9 cellular contexts compared by ENCODE assay signal in the genomic region with DNA sequence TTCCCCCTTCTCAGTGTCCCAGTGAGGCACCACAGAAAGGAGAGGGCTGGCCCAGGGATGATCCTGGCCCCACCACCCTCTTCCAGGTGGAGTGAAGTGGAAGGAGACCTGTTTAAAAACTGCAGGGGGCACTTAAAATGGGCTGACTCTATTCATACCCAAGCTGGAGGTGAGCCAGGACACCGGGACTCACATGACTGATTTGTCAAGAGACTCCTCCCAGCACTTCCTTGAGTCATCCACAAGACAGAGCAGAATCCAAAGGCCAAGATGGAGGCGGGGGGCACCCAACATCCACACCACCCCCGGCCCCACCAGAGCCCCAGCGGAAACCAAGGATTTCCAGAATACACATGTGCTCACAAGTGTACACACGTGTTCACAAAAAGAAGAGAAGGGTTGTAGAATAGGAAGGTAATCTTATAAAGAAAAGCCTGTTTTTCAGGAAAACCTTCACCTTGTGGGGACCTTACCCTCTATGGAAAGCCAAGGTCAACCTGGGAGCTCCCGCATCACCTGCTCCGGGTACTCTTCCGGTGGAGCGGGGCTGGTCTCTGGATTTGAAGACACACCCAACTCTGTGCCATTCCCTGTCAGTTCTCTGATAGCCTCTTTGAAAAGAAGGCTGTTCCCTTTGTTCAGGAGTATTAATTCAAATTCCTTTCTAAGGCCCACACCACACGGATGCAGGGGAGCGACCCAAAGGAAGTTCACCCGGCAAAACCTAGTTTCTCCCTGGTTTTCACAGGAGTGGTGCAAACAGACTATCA. TPM values are rescaled to one million over a fixed set of nuclear protein-coding genes. Genes with fewer than 3 reads are reported as not detected.
DNase-seq lines count a peak whose midpoint lies in the region; ATAC-seq, FAIRE-seq and TF ChIP-seq lines count a peak whose summit lies in the region.
"Had no signal": no experiment of that assay in that cellular context is flagged by ENCODE, and none has a peak within 500 bp of the region (broad histone marks: within the 10 kb centered on the region; RNA-seq: fewer than 3 reads in every experiment).

No MANE protein-coding gene starts in this region.

- WGBS in A549 (ENCODE audit: missing lambda C conversion rate), result 75% methylated on average over 12 of the region's 12 CpGs

- no peak overlapping the region for H3K27ac Mint-ChIP-seq in activated naive CD4-positive, alpha-beta T cell treated with anti-CD3 and anti-CD28 coated beads, Interleukin-2, amount 10 ng/mL, durations not matched to agents 7 days and 5 days

- ATAC-seq in A549 (peak; percentile 34 to 54; a peak in 5 of 6 replicates), HG02938 (IDR thresholded peaks at IDR 0.05; ENCODE audit: unreplicated experiment) (no peak)

- POLR2A ChIA-PET in A549 (lab: Yijun Ruan, JAX), result interaction anchor here (1.3 kb wide), 1 partner anchor 11 kb away, joined by 10 read pairs; a partner anchor contains a TSS

- in situ Hi-C loops in astrocyte of the spinal cord (cut with HindIII; ENCODE audit: low sequenced_read_pairs), result no loop called here
- in situ Hi-C loops in GM13976 (cut with MboI; ENCODE audit: low sequenced_read_pairs, unreplicated experiment), result no loop called here

- H3K27me3 ChIP-seq in layer of hippocampus (ENCODE audit: control insufficient read depth, insufficient read depth, low read length), result no peaks in the 10 kb centered on the region

- H3K4me2 ChIP-seq in A549, result peak overlapping the region; percentile 49

- H3K27ac ChIP-seq in A549, result peak overlapping the region; percentile 30 to 67; a peak in 5 of 6 replicates
- peak overlapping the region; percentile 30 for H3K27ac ChIP-seq in layer of hippocampus (ENCODE audit: low read depth, low read length)

- no peak for TF ChIP-seq RAD21 in A549 (conservative IDR thresholded peaks at IDR 0.05 in 1 of 2, IDR thresholded peaks at IDR 0.05 in 1 of 2)

- TF ChIP-seq POLR2A in A549 (IDR thresholded peaks at IDR 0.05; ENCODE audit: low read length), result no peak

- H3K27me3 Mint-ChIP-seq in activated naive CD4-positive, alpha-beta T cell treated with anti-CD3 and anti-CD28 coated beads, Interleukin-2, amount 10 ng/mL, durations not matched to agents 7 days and 5 days, result peaks cover 86% of the 10 kb centered on the region

- H3K4me1 Mint-ChIP-seq in activated naive CD4-positive, alpha-beta T cell treated with anti-CD3 and anti-CD28 coated beads, Interleukin-2, amount 10 ng/mL, durations not matched to agents 7 days and 5 days, result no peaks in the 10 kb centered on the region

- H3K4me3 ChIP-seq in A549 (no peak overlapping the region), astrocyte of the spinal cord (ENCODE audit: low read depth, low read length) (no peak overlapping the region)

- TF ChIP-seq CTCF in A549 (IDR thresholded peaks at IDR 0.05), result no peak
- TF ChIP-seq CTCF in astrocyte of the spinal cord (IDR thresholded peaks at IDR 0.05; ENCODE audit: low read depth, low read length), result no peak
- TF ChIP-seq CTCF in GM13976 (IDR thresholded peaks at IDR 0.05; ENCODE audit: borderline replicate concordance, control extremely low read depth, extremely low read depth, insufficient read depth, missing control alignments), result no peak

- no peaks in the 10 kb centered on the region for H3K9me3 Mint-ChIP-seq in activated naive CD4-positive, alpha-beta T cell treated with anti-CD3 and anti-CD28 coated beads, Interleukin-2, amount 10 ng/mL, durations not matched to agents 7 days and 5 days

- H3K4me3 Mint-ChIP-seq in activated naive CD4-positive, alpha-beta T cell treated with anti-CD3 and anti-CD28 coated beads, Interleukin-2, amount 10 ng/mL, durations not matched to agents 7 days and 5 days, result no peak overlapping the region

- FAIRE-seq in A549 (lab: Jason Lieb, UNC), result no peak
- no peak for FAIRE-seq in urothelium cell line (lab: Jason Lieb, UNC)

- CTCF ChIA-PET in A549 (lab: Yijun Ruan, JAX), result interaction anchor here (0.6 to 2.6 kb wide), 4 partner anchors 102 to 1448 kb away, joined by 3 to 12 read pairs (median 4); no protein-coding TSS in a partner anchor
- CTCF ChIA-PET in activated naive CD4-positive, alpha-beta T cell treated with anti-CD3 and anti-CD28 coated beads, Interleukin-2, amount 10 ng/mL, durations not matched to agents 7 days and 5 days (lab: Charles Lee), result no interaction called here

- no peaks in the 10 kb centered on the region for H3K9me3 ChIP-seq in A549

- no peak for TF ChIP-seq EP300 in A549 (IDR thresholded peaks at IDR 0.05)

- H3K4me1 ChIP-seq in A549, result peaks cover 69% of the 10 kb centered on the region

- no peaks in the 10 kb centered on the region for H3K36me3 Mint-ChIP-seq in activated naive CD4-positive, alpha-beta T cell treated with anti-CD3 and anti-CD28 coated beads, Interleukin-2, amount 10 ng/mL, durations not matched to agents 7 days and 5 days

- peak; percentile 53 to 60 for DNase-seq in A549 (ENCODE audit: low read depth in 1 of 2, low spot score in 1 of 2)
- DNase-seq in LHCN-M2 (ENCODE audit: low read depth), result peak; percentile 65
- peak; percentile 76 for DNase-seq in astrocyte of the spinal cord (ENCODE audit: low read depth, low spot score)
- DNase-seq in urothelium cell line (ENCODE audit: low spot score), result peak; percentile 20
- no peak for DNase-seq in GM13976 (ENCODE audit: low spot score)
- DNase-seq in activated naive CD4-positive, alpha-beta T cell treated with anti-CD3 and anti-CD28 coated beads, Interleukin-2, amount 10 ng/mL, durations not matched to agents 7 days and 5 days, result no peak
- DNase-seq: DND-41 had no signal

TF ChIP-seq in A549, 52 proteins besides CTCF, POLR2A, EP300 and RAD21:
- no peak for TF ChIP-seq EHF (CRISPR knock-in tag; IDR thresholded peaks at IDR 0.05)
- TF ChIP-seq, protein P1, sequence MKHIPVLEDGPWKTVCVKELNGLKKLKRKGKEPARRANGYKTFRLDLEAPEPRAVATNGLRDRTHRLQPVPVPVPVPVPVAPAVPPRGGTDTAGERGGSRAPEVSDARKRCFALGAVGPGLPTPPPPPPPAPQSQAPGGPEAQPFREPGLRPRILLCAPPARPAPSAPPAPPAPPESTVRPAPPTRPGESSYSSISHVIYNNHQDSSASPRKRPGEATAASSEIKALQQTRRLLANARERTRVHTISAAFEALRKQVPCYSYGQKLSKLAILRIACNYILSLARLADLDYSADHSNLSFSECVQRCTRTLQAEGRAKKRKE (CRISPR knock-in tag; IDR thresholded peaks at IDR 0.05; ENCODE audit: low read depth), result no peak
- no peak for TF ChIP-seq FOSL2 (IDR thresholded peaks at IDR 0.05)
- 0 out of 2 replicates have a peak, but pooled peaks have one; percentile 11 for TF ChIP-seq FOSL2 (CRISPR knock-in tag; IDR thresholded peaks at IDR 0.05)

RNA-seq across cellular contexts. Expression of a gene that starts 10.9 kb away (rescaled TPM):
- polyA plus RNA-seq in A549 (2011; rRNA removed) (77.2 and 78.9 TPM in 2 replicates), A549 (2017; fragmentation: RNase III; extraction: RNeasy Plus Mini Kit Qiagen cat#74134 plus additional on column Dnase treatment) (74.9 to 82.4 TPM (median 77.0 TPM) in 3 replicates)
- polyA plus RNA-seq in A549 (2012; cell fraction: cytosol; rRNA removed), result 117 and 122 TPM in 2 replicates
- 161 and 190 TPM in 2 replicates for polyA plus RNA-seq in A549 (2012; cell fraction: nucleus; rRNA removed)
- 146 and 154 TPM in 2 replicates for polyA minus RNA-seq in A549 (2011; rRNA and poly(A)+ RNA removed)
- total RNA-seq in LHCN-M2 (2014; rRNA removed), result 51.1 and 51.9 TPM in 2 replicates
- 34.7 TPM for polyA plus RNA-seq in LHCN-M2 (2012)

Comparison
In these comparisons a context has a peak if more than half of its experiments do, and no peak if none do; other contexts are left out.
1. DNase-seq: peak in A549 (2 of 2), LHCN-M2 (single experiment), astrocyte of the spinal cord (single experiment) and urothelium cell line (single experiment); none in GM13976 (single experiment) and activated naive CD4-positive, alpha-beta T cell treated with anti-CD3 and anti-CD28 coated beads, Interleukin-2, amount 10 ng/mL, durations not matched to agents 7 days and 5 days (single experiment).